Comparison of ENCODE assay signal across 13 cellular contexts in the genomic region with DNA sequence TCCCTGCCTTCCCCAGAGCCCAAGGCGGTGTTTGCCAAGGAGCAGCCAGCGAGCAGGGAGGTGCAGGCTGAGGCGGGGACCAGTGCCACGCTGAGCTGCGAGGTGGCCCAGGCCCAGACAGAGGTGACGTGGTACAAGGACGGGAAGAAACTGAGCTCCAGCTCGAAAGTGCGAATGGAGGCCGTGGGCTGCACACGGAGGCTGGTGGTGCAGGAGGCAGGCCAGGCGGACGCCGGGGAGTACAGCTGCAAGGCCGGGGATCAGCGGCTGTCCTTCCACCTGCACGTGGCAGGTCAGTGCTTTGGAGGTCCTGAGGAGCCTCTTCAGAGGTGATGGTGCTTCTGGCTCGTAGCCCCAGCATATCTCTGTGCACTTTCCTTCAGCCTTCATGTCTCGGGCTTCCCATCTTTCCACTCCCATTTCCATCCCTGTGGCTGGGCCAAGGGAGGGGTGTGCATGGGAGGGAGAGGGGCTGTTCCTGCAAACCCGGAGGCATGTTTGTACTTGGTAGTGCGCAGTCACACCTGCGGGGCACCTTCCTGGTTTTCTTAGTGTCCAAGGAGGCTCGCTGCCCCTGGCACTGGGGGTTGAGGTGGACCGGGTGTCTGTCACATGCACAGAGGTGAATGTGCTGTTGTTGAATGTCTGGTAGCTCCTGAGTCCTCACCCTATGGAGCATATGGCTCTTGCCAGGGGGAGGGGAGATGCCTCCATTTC.
"Had no signal": no experiment of that assay in that cellular context is flagged by ENCODE, and none has a peak within 500 bp of the region (broad histone marks: within the 10 kb centered on the region; RNA-seq: fewer than 3 reads in every experiment).

No MANE protein-coding gene starts in this region.

- H3K9me3 ChIP-seq: esophagus muscularis mucosa, right atrium auricular region had no signal

- H3K27ac ChIP-seq: epithelial cell of prostate, esophagus muscularis mucosa, right atrium auricular region, stomach had no signal

- H3K4me3 ChIP-seq: esophagus muscularis mucosa, right atrium auricular region, stomach had no signal

- H3K27me3 ChIP-seq: esophagus muscularis mucosa, right atrium auricular region, stomach had no signal

- ATAC-seq: effector memory CD8-positive, alpha-beta T cell; left lobe of liver had no signal

- DNase-seq: effector memory CD8-positive, alpha-beta T cell; hippocampal formation; kidney glomerular epithelial cell; small intestine; stimulated activated CD4-positive, alpha-beta T cell treated with anti-CD3 and anti-CD28 coated beads, Interleukin-12 subunit alpha, Interleukin-12 subunit beta, amount 100 ng/mL, for 4 hours; stimulated activated naive CD4-positive, alpha-beta T cell; stomach; substantia nigra; trophoblast cell had no signal

- H3K4me1 ChIP-seq: stomach had no signal
